Comparison of ENCODE assay signal across 1 cellular context in genomic region chr9:137386507-137387000, GRCh38.
TF ChIP-seq lines count a peak whose summit lies in the region.

No MANE protein-coding gene starts in this region.

TF ChIP-seq in HepG2, 621 proteins besides CTCF, POLR2A, EP300 and RAD21:
- TF ChIP-seq ZSCAN25 (CRISPR knock-in tag; IDR thresholded peaks at IDR 0.05): peak; percentile 95
